In genomic region chr14:38469156-38469555, GRCh38 we compare ENCODE assay signal across 14 cellular contexts.
DNase-seq lines count a peak whose midpoint lies in the region; ATAC-seq and TF ChIP-seq lines count a peak whose summit lies in the region.
"Had no signal": no experiment of that assay in that cellular context is flagged by ENCODE, and none has a peak within 500 bp of the region (broad histone marks: within the 10 kb centered on the region; RNA-seq: fewer than 3 reads in every experiment).

No MANE protein-coding gene starts in this region.

- TF ChIP-seq EP300 in sigmoid colon (IDR thresholded peaks at IDR 0.05) = no peak

- no peak overlapping the region for H3K27ac ChIP-seq in SJCRH30
- no peak overlapping the region for H3K27ac ChIP-seq in sigmoid colon

- TF ChIP-seq CTCF in cardiac fibroblast (IDR thresholded peaks at IDR 0.05; ENCODE audit: low read depth, low read length) (no peak), sigmoid colon (IDR thresholded peaks at IDR 0.05) (no peak)

- TF ChIP-seq POLR2A in sigmoid colon (IDR thresholded peaks at IDR 0.05) = no peak

- H3K4me3 ChIP-seq in cardiac fibroblast (replicated peaks in 1 of 2; ENCODE audit: low read depth in 2 of 2, low read length in 2 of 2) (no peak overlapping the region), SJCRH30 (no peak overlapping the region), sigmoid colon (no peak overlapping the region)
- H3K4me3 ChIP-seq: GM23338 had no signal

- H3K27me3 ChIP-seq in SJCRH30 (no peaks in the 10 kb centered on the region), sigmoid colon (no peaks in the 10 kb centered on the region)

- H3K9me3 ChIP-seq in SJCRH30 (replicated peaks) = no peaks in the 10 kb centered on the region
- no peaks in the 10 kb centered on the region for H3K9me3 ChIP-seq in sigmoid colon

- intact Hi-C loops in sigmoid colon (cut with DNase I) = no loop called here

- no peaks in the 10 kb centered on the region; the same call in 1 of the 2 replicates for H3K4me1 ChIP-seq in SJCRH30
- H3K4me1 ChIP-seq in sigmoid colon = no peaks in the 10 kb centered on the region

- 23 to 77% methylated on average over 2 of the region's 2 CpGs for WGBS in sigmoid colon, 2 donors

- no peak for ATAC-seq in GM19324 (IDR thresholded peaks at IDR 0.05; ENCODE audit: low FRiP score, unreplicated experiment)
- ATAC-seq: GM23338, Panc1, Right ventricle myocardium inferior, SK-N-SH treated with all-trans-retinoic acid at 6 μM for 48 hours had no signal

- DNase-seq in GM03348 (ENCODE audit: low spot score) (peak; percentile 26), cardiac fibroblast (ENCODE audit: low read depth in 2 of 2) (peak; percentile 53 to 80), fibroblast of the conjunctiva (ENCODE audit: low read depth) (peak; percentile 58), stromal cell of bone marrow (ENCODE audit: low read depth) (peak; percentile 10), SJCRH30 (no peak), sigmoid colon (no peak)
- DNase-seq: DMS53, KBM-7, NCI-H1092 had no signal

- H3K36me3 ChIP-seq in SJCRH30 (no peaks in the 10 kb centered on the region), sigmoid colon (no peaks in the 10 kb centered on the region)

Comparison
In these comparisons a context has a peak if more than half of its experiments do, and no peak if none do; other contexts are left out.
1. DNase-seq: peak in GM03348 (single experiment), cardiac fibroblast (2 of 2), fibroblast of the conjunctiva (single experiment) and stromal cell of bone marrow (single experiment); none in SJCRH30 (0 of 2) and sigmoid colon (single experiment).